Comparison of ENCODE assay signal across 11 cellular contexts in genomic region chr9:123111977-123112869, GRCh38.
DNase-seq lines count a peak whose midpoint lies in the region; ATAC-seq, FAIRE-seq and TF ChIP-seq lines count a peak whose summit lies in the region.
"Had no signal": no experiment of that assay in that cellular context is flagged by ENCODE, and none has a peak within 500 bp of the region (broad histone marks: within the 10 kb centered on the region; RNA-seq: fewer than 3 reads in every experiment).

No MANE protein-coding gene starts in this region.

- peaks cover 31% of the 10 kb centered on the region for H3K36me3 Mint-ChIP-seq in WTC11

- peaks cover 17% of the 10 kb centered on the region for H3K4me1 Mint-ChIP-seq in WTC11

- ATAC-seq in WTC11 (peak; percentile 62), Right ventricle myocardium superior (ENCODE audit: poor library complexity) (peak; percentile 26)

- H3K36me3 ChIP-seq in kidney (ENCODE audit: control insufficient read depth in 1 of 2, insufficient read depth in 2 of 2, low read length in 2 of 2) = peaks cover 9 to 21% of the 10 kb centered on the region in 2 donors

- H3K4me1 ChIP-seq in kidney (ENCODE audit: control insufficient read depth in 1 of 2, insufficient read depth in 1 of 2, low read depth in 1 of 2, low read length in 2 of 2) = peaks cover 3 to 7% of the 10 kb centered on the region in 2 donors
- H3K4me1 ChIP-seq: SJSA1 had no signal

- H3K9me3 ChIP-seq in kidney (ENCODE audit: control insufficient read depth in 1 of 2, low read length in 2 of 2) = no peaks in the 10 kb centered on the region
- H3K9me3 ChIP-seq: SJSA1 had no signal

- peak overlapping the region; percentile 83 for H3K27ac Mint-ChIP-seq in WTC11

- DNase-seq in DMS153 (lab: John Stamatoyannopoulos, UW) (peak; percentile 3), DMS153 treated with DMSO at 0.1 percent for 48 hours (lab: John Stamatoyannopoulos, UW; ENCODE audit: unreplicated experiment) (no peak), WTC11 (ENCODE audit: low spot score) (peak; percentile 53), Right ventricle myocardium superior (no peak), retina (peak; percentile 33), OCI-M1 (lab: John Stamatoyannopoulos, UW) (no peak), kidney (no peak)
- no peak for DNase-seq in stimulated activated CD4-positive, alpha-beta T cell treated with anti-CD3 and anti-CD28 coated beads, Interleukin-1b, Interleukin-23, amount 100 ng/mL, for 48 hours
- DNase-seq: activated effector memory CD4-positive, alpha-beta T cell treated with Interleukin-2 at 50 U/mL for 16 hours; occipital lobe had no signal

- POLR2A ChIA-PET in WTC11 (lab: Charles Lee) = no interaction called here

- no peak overlapping the region for H3K4me3 ChIP-seq in kidney (ENCODE audit: low read length in 2 of 2)
- H3K4me3 ChIP-seq: SJSA1 had no signal

- intact Hi-C loops in Right ventricle myocardium superior (cut with DNase I) (no loop called here), kidney (cut with DNase I) (no loop called here)

- CTCF ChIA-PET in WTC11 (lab: Charles Lee) = interaction anchor here (1.6 to 3.3 kb wide), 3 partner anchors 113 to 238 kb away, joined by 3 to 23 read pairs (median 7); no protein-coding TSS in a partner anchor

- H3K27me3 Mint-ChIP-seq in WTC11 (ENCODE audit: low read depth) = no peaks in the 10 kb centered on the region

- H3K9ac ChIP-seq in kidney (ENCODE audit: low read length in 2 of 2) = no peak overlapping the region

- TF ChIP-seq CTCF in WTC11 (IDR thresholded peaks at IDR 0.05) (no peak), kidney (IDR thresholded peaks at IDR 0.05; ENCODE audit: borderline replicate concordance, extremely low read depth, insufficient read depth) (no peak)

- no peak overlapping the region for H3K4me3 Mint-ChIP-seq in WTC11

- FAIRE-seq in kidney (lab: Jason Lieb, UNC) = no peak

- H3K27ac ChIP-seq in kidney (ENCODE audit: low read depth in 2 of 2, low read length in 2 of 2) = no peak overlapping the region
- H3K27ac ChIP-seq: SJSA1 had no signal

- H3K9me3 Mint-ChIP-seq in WTC11 = no peaks in the 10 kb centered on the region

TF ChIP-seq in WTC11, 78 proteins besides CTCF, POLR2A, EP300 and RAD21:
- TF ChIP-seq OVOL2 (CRISPR knock-in tag; IDR thresholded peaks at IDR 0.05; ENCODE audit: borderline replicate concordance) (no peak), SP1 (CRISPR knock-in tag; conservative IDR thresholded peaks at IDR 0.05) (0 out of 2 replicates have a peak, but pooled peaks have one; percentile 16), E2F4 (CRISPR knock-in tag; IDR thresholded peaks at IDR 0.05; ENCODE audit: borderline replicate concordance, low read depth) (no peak)

Comparison
In these comparisons a context has a peak if more than half of its experiments do, and no peak if none do; other contexts are left out.
1. DNase-seq: peak in DMS153 (single experiment), WTC11 (single experiment) and retina (single experiment); none in DMS153 treated with DMSO at 0.1 percent for 48 hours (single experiment), Right ventricle myocardium superior (single experiment), OCI-M1 (single experiment), kidney (single experiment) and stimulated activated CD4-positive, alpha-beta T cell treated with anti-CD3 and anti-CD28 coated beads, Interleukin-1b, Interleukin-23, amount 100 ng/mL, for 48 hours (single experiment).